28 cellular contexts compared by ENCODE assay signal in the genomic region with DNA sequence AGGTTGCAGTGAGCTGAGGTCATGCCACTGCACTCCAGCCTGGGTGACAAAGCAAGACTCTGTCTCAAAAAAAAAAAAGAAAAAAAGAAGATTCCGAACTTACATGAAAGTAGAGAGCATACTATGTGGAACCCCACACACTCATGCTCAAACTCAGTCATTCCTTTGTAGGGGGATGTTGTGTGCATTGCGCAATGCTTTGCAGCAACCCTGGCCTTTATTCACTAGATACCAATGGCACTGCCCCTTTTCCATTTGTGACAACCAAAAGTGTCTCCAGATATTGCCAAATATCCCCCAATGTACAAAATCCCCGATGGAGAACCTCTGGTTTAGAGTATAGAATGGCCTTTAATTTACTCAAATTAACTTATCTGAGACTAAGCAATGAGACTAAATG.
"Had no signal": no experiment of that assay in that cellular context is flagged by ENCODE, and none has a peak within 500 bp of the region (broad histone marks: within the 10 kb centered on the region; RNA-seq: fewer than 3 reads in every experiment).

No MANE protein-coding gene starts in this region.

- H3K4me3 Mint-ChIP-seq: activated CD4-positive, alpha-beta T cell treated with anti-CD3 and anti-CD28 coated beads for 36 hours; activated CD4-positive, alpha-beta T cell treated with anti-CD3 and anti-CD28 coated beads, Interleukin-2, amount 10 ng/mL, durations not matched to agents 7 days and 5 days; activated CD8-positive, alpha-beta T cell treated with anti-CD3 and anti-CD28 coated beads, Interleukin-2, amount 10 ng/mL, durations not matched to agents 7 days and 5 days; activated naive CD4-positive, alpha-beta T cell treated with anti-CD3 and anti-CD28 coated beads, Interleukin-2, amount 50 U/mL, for 24 hours; activated naive CD8-positive, alpha-beta T cell treated with anti-CD3 and anti-CD28 coated beads, Interleukin-2, amount 10 ng/mL, durations not matched to agents 7 days and 5 days; activated T-cell treated with anti-CD3 and anti-CD28 coated beads, Interleukin-2, amount 50 U/mL, for 24 hours; central memory CD8-positive, alpha-beta T cell; T-helper 1 cell treated with Interleukin-12 subunit alpha and Interleukin-12 subunit beta and Interleukin-4 antibody, amounts not matched to agents 30 μg/mL and 1 μg/mL, for 36 hours; T-helper 2 cell treated with Interferon-gamma antibody and Interleukin-4, amounts not matched to agents 5 μg/mL and 100 μg/mL, for 36 hours; WTC11 had no signal

- H3K4me2 ChIP-seq: SK-N-SH had no signal

- H3K27ac ChIP-seq: cardiac muscle cell, SJCRH30 had no signal

- H3K27ac Mint-ChIP-seq: activated CD4-positive, alpha-beta T cell treated with anti-CD3 and anti-CD28 coated beads for 36 hours; activated CD4-positive, alpha-beta T cell treated with anti-CD3 and anti-CD28 coated beads, Interleukin-2, amount 10 ng/mL, durations not matched to agents 7 days and 5 days; activated CD8-positive, alpha-beta T cell treated with anti-CD3 and anti-CD28 coated beads, Interleukin-2, amount 10 ng/mL, durations not matched to agents 7 days and 5 days; activated naive CD4-positive, alpha-beta T cell treated with anti-CD3 and anti-CD28 coated beads, Interleukin-2, amount 50 U/mL, for 24 hours; activated naive CD8-positive, alpha-beta T cell treated with anti-CD3 and anti-CD28 coated beads, Interleukin-2, amount 10 ng/mL, durations not matched to agents 7 days and 5 days; activated T-cell treated with anti-CD3 and anti-CD28 coated beads, Interleukin-2, amount 50 U/mL, for 24 hours; activated T-helper 2 cell treated with anti-CD3 and anti-CD28 coated beads, Interferon-gamma antibody, Interleukin-2, Interleukin-4, amounts not matched to agents 10 μg/mL and 5 μg/mL and 100 μg/mL, durations not matched to agents 14 hours and 24 hours and 36 hours; T-helper 1 cell treated with Interleukin-12 subunit alpha and Interleukin-12 subunit beta and Interleukin-4 antibody, amounts not matched to agents 30 μg/mL and 1 μg/mL, for 36 hours; T-helper 2 cell treated with Interferon-gamma antibody and Interleukin-4, amounts not matched to agents 5 μg/mL and 100 μg/mL, for 36 hours; WTC11 had no signal

- H3K9me3 ChIP-seq: ascending aorta, SJCRH30, SK-N-SH had no signal

- H3K4me1 Mint-ChIP-seq: activated CD4-positive, alpha-beta T cell treated with anti-CD3 and anti-CD28 coated beads for 36 hours; activated CD4-positive, alpha-beta T cell treated with anti-CD3 and anti-CD28 coated beads, Interleukin-2, amount 10 ng/mL, durations not matched to agents 7 days and 5 days; activated naive CD8-positive, alpha-beta T cell treated with anti-CD3 and anti-CD28 coated beads, Interleukin-2, amount 10 ng/mL, durations not matched to agents 7 days and 5 days; central memory CD8-positive, alpha-beta T cell had no signal

- H3K4me1 ChIP-seq: SJCRH30 had no signal

- DNase-seq: activated CD4-positive, alpha-beta T cell treated with anti-CD3 and anti-CD28 coated beads for 36 hours; activated CD4-positive, alpha-beta T cell treated with anti-CD3 and anti-CD28 coated beads, Interleukin-2, amount 10 ng/mL, durations not matched to agents 7 days and 5 days; activated CD4-positive, alpha-beta T cell treated with anti-CD3 and anti-CD28 coated beads, Interleukin-2, amount 50 U/mL, for 48 hours; activated CD8-positive, alpha-beta T cell treated with anti-CD3 and anti-CD28 coated beads, Interleukin-2, amount 10 ng/mL, durations not matched to agents 7 days and 5 days; activated gamma-delta T cell; activated naive CD4-positive, alpha-beta T cell treated with Interleukin-2 at 50 U/mL for 16 hours; activated naive CD8-positive, alpha-beta T cell treated with anti-CD3 and anti-CD28 coated beads, Interleukin-2, amount 10 ng/mL, durations not matched to agents 7 days and 5 days; activated T-cell treated with anti-CD3 and anti-CD28 coated beads, Interleukin-2, amount 50 U/mL, for 24 hours; amygdala; NCI-H1105; NCI-H1417 treated with DMSO at 0.1 percent for 48 hours; NCI-H1694; NCI-H1930; NCI-H2081 treated with DMSO at 0.1 percent for 48 hours; NCI-H226; SHP77; SJCRH30; SK-N-SH had no signal

- ATAC-seq: activated CD4-positive, alpha-beta T cell treated with anti-CD3 and anti-CD28 coated beads for 36 hours; activated CD4-positive, CD25-positive, alpha-beta regulatory T cell treated with anti-CD3 and anti-CD28 coated beads, Interleukin-2, amount 50 U/mL, for 24 hours; activated CD8-positive, alpha-beta T cell treated with anti-CD3 and anti-CD28 coated beads, Interleukin-2, amount 10 ng/mL, durations not matched to agents 7 days and 5 days; Panc1; WTC11 had no signal

- H3K36me3 Mint-ChIP-seq: activated naive CD4-positive, alpha-beta T cell treated with anti-CD3 and anti-CD28 coated beads, Interleukin-2, amount 50 U/mL, for 24 hours; activated naive CD8-positive, alpha-beta T cell treated with anti-CD3 and anti-CD28 coated beads, Interleukin-2, amount 10 ng/mL, durations not matched to agents 7 days and 5 days; WTC11 had no signal

- H3K9me3 Mint-ChIP-seq: activated CD4-positive, alpha-beta T cell treated with anti-CD3 and anti-CD28 coated beads, Interleukin-2, amount 10 ng/mL, durations not matched to agents 7 days and 5 days; activated naive CD4-positive, alpha-beta T cell treated with anti-CD3 and anti-CD28 coated beads, Interleukin-2, amount 50 U/mL, for 24 hours; activated T-cell treated with anti-CD3 and anti-CD28 coated beads, Interleukin-2, amount 50 U/mL, for 24 hours; activated T-helper 2 cell treated with anti-CD3 and anti-CD28 coated beads, Interferon-gamma antibody, Interleukin-2, Interleukin-4, amounts not matched to agents 10 μg/mL and 5 μg/mL and 100 μg/mL, durations not matched to agents 14 hours and 24 hours and 36 hours; T-helper 1 cell treated with Interleukin-12 subunit alpha and Interleukin-12 subunit beta and Interleukin-4 antibody, amounts not matched to agents 30 μg/mL and 1 μg/mL, for 36 hours; T-helper 2 cell treated with Interferon-gamma antibody and Interleukin-4, amounts not matched to agents 5 μg/mL and 100 μg/mL, for 36 hours had no signal

- H3K27me3 ChIP-seq: ascending aorta, cardiac muscle cell, SJCRH30 had no signal

- H3K9me2 ChIP-seq: SK-N-SH had no signal

- H3K36me3 ChIP-seq: ascending aorta, cardiac muscle cell, SJCRH30 had no signal

- H3K4me3 ChIP-seq: ascending aorta, cardiac muscle cell, SJCRH30 had no signal

- H3K27me3 Mint-ChIP-seq: activated CD4-positive, alpha-beta T cell treated with anti-CD3 and anti-CD28 coated beads for 36 hours; activated CD4-positive, alpha-beta T cell treated with anti-CD3 and anti-CD28 coated beads, Interleukin-2, amount 10 ng/mL, durations not matched to agents 7 days and 5 days; activated naive CD4-positive, alpha-beta T cell treated with anti-CD3 and anti-CD28 coated beads, Interleukin-2, amount 50 U/mL, for 24 hours; activated naive CD8-positive, alpha-beta T cell treated with anti-CD3 and anti-CD28 coated beads, Interleukin-2, amount 10 ng/mL, durations not matched to agents 7 days and 5 days; activated T-cell treated with anti-CD3 and anti-CD28 coated beads, Interleukin-2, amount 50 U/mL, for 24 hours; central memory CD8-positive, alpha-beta T cell had no signal
